In the genomic region with DNA sequence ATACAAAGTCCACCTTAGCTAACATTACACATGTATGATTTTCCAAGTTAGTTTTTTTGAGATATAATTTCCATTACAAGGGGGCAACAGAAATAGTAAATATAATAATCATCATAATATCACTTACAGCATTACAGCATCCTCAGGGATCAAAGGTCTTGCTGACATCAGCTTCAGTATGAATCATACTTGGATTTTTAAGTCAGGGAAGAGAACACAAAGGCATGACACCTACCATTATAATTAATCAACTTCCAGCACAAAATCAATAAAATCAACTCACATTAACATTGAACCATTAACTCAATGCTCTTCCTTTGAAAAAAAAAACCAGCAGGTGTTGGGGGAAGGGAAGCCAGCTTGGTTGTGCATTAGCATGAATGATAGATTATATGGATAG, we compare ENCODE assay signal across 23 cellular contexts.
DNase-seq lines count a peak whose midpoint lies in the region; ATAC-seq and FAIRE-seq lines count a peak whose summit lies in the region.
"Had no signal": no experiment of that assay in that cellular context is flagged by ENCODE, and none has a peak within 500 bp of the region (broad histone marks: within the 10 kb centered on the region; RNA-seq: fewer than 3 reads in every experiment).

No MANE protein-coding gene starts in this region.

- no peak overlapping the region for H3K4me3 Mint-ChIP-seq in stimulated activated naive B cell treated with anti-CD40 and anti-IgM and Interleukin-4, amounts not matched to agents 10 μg/mL and 1 μg/mL and 100 μg/mL, for 72 hours
- H3K4me3 Mint-ChIP-seq in stimulated activated memory B cell treated with anti-CD40 and anti-IgM and Interleukin-4, amounts not matched to agents 10 μg/mL and 1 μg/mL and 100 μg/mL, for 72 hours = no peak overlapping the region

- no peaks in the 10 kb centered on the region for H3K4me1 Mint-ChIP-seq in stimulated activated naive B cell treated with anti-CD40 and anti-IgM and Interleukin-4, amounts not matched to agents 10 μg/mL and 1 μg/mL and 100 μg/mL, for 72 hours
- no peaks in the 10 kb centered on the region for H3K4me1 Mint-ChIP-seq in stimulated activated memory B cell treated with anti-CD40 and anti-IgM and Interleukin-4, amounts not matched to agents 10 μg/mL and 1 μg/mL and 100 μg/mL, for 72 hours

- peak; percentile 100 for FAIRE-seq in islet of Langerhans (lab: Jason Lieb, UNC)
- FAIRE-seq: D721Med, G401.6, HTR-8/SVneo, K562 had no signal

- ATAC-seq in stimulated activated naive B cell treated with anti-CD40 and anti-IgM and Interleukin-4, amounts not matched to agents 10 μg/mL and 1 μg/mL and 100 μg/mL, for 72 hours (replicated peaks) = no peak
- no peak for ATAC-seq in stimulated activated memory B cell treated with anti-CD40 and anti-IgM and Interleukin-4, amounts not matched to agents 10 μg/mL and 1 μg/mL and 100 μg/mL, for 72 hours
- ATAC-seq: K562 had no signal

- peaks cover 0 to 18% of the 10 kb centered on the region in 2 donors for H3K27me3 Mint-ChIP-seq in stimulated activated naive B cell treated with anti-CD40 and anti-IgM and Interleukin-4, amounts not matched to agents 10 μg/mL and 1 μg/mL and 100 μg/mL, for 72 hours
- H3K27me3 Mint-ChIP-seq in stimulated activated memory B cell treated with anti-CD40 and anti-IgM and Interleukin-4, amounts not matched to agents 10 μg/mL and 1 μg/mL and 100 μg/mL, for 72 hours = no peaks in the 10 kb centered on the region

- H3K36me3 Mint-ChIP-seq in stimulated activated naive B cell treated with anti-CD40 and anti-IgM and Interleukin-4, amounts not matched to agents 10 μg/mL and 1 μg/mL and 100 μg/mL, for 72 hours = no peaks in the 10 kb centered on the region
- no peaks in the 10 kb centered on the region for H3K36me3 Mint-ChIP-seq in stimulated activated memory B cell treated with anti-CD40 and anti-IgM and Interleukin-4, amounts not matched to agents 10 μg/mL and 1 μg/mL and 100 μg/mL, for 72 hours

- peaks cover 0 to 3% of the 10 kb centered on the region in 2 donors for H3K9me3 Mint-ChIP-seq in stimulated activated naive B cell treated with anti-CD40 and anti-IgM and Interleukin-4, amounts not matched to agents 10 μg/mL and 1 μg/mL and 100 μg/mL, for 72 hours
- no peaks in the 10 kb centered on the region for H3K9me3 Mint-ChIP-seq in stimulated activated memory B cell treated with anti-CD40 and anti-IgM and Interleukin-4, amounts not matched to agents 10 μg/mL and 1 μg/mL and 100 μg/mL, for 72 hours

- peak; percentile 11 for DNase-seq in NCI-H748 (lab: John Stamatoyannopoulos, UW; ENCODE audit: unreplicated experiment)
- no peak for DNase-seq in NCI-H748 treated with DMSO at 0.1 percent for 48 hours (lab: John Stamatoyannopoulos, UW)
- peak; percentile 38 for DNase-seq in RKO (ENCODE audit: low spot score)
- DNase-seq in activated CD4-positive, alpha-beta T cell treated with anti-CD3 and anti-CD28 coated beads for 48 hours = no peak
- no peak for DNase-seq in stimulated activated naive B cell treated with anti-CD40 and anti-IgM and Interleukin-4, amounts not matched to agents 10 μg/mL and 1 μg/mL and 100 μg/mL, for 72 hours
- no peak for DNase-seq in activated naive CD4-positive, alpha-beta T cell treated with anti-CD3 and anti-CD28 coated beads, Interleukin-2, amount 50 U/mL, for 16 hours
- DNase-seq: 8988T, GM23248, H7, Kasumi-1, NCI-H1092 treated with DMSO at 0.1 percent for 48 hours, NCI-H187, NCI-H2171 treated with DMSO at 0.1 percent for 48 hours, NCI-H345, NCI-H510A treated with DMSO at 0.1 percent for 48 hours, NCI-H82, SHP77 had no signal

- no peak overlapping the region for H3K27ac Mint-ChIP-seq in stimulated activated naive B cell treated with anti-CD40 and anti-IgM and Interleukin-4, amounts not matched to agents 10 μg/mL and 1 μg/mL and 100 μg/mL, for 72 hours
- no peak overlapping the region for H3K27ac Mint-ChIP-seq in stimulated activated memory B cell treated with anti-CD40 and anti-IgM and Interleukin-4, amounts not matched to agents 10 μg/mL and 1 μg/mL and 100 μg/mL, for 72 hours

Comparison
In these comparisons a context has a peak if more than half of its experiments do, and no peak if none do; other contexts are left out.
1. DNase-seq: peak in NCI-H748 (single experiment) and RKO (single experiment); none in NCI-H748 treated with DMSO at 0.1 percent for 48 hours (single experiment), activated CD4-positive, alpha-beta T cell treated with anti-CD3 and anti-CD28 coated beads for 48 hours (single experiment), stimulated activated naive B cell treated with anti-CD40 and anti-IgM and Interleukin-4, amounts not matched to agents 10 μg/mL and 1 μg/mL and 100 μg/mL, for 72 hours (single experiment) and activated naive CD4-positive, alpha-beta T cell treated with anti-CD3 and anti-CD28 coated beads, Interleukin-2, amount 50 U/mL, for 16 hours (single experiment).